Comparison of ENCODE assay signal across 30 cellular contexts in the genomic region with DNA sequence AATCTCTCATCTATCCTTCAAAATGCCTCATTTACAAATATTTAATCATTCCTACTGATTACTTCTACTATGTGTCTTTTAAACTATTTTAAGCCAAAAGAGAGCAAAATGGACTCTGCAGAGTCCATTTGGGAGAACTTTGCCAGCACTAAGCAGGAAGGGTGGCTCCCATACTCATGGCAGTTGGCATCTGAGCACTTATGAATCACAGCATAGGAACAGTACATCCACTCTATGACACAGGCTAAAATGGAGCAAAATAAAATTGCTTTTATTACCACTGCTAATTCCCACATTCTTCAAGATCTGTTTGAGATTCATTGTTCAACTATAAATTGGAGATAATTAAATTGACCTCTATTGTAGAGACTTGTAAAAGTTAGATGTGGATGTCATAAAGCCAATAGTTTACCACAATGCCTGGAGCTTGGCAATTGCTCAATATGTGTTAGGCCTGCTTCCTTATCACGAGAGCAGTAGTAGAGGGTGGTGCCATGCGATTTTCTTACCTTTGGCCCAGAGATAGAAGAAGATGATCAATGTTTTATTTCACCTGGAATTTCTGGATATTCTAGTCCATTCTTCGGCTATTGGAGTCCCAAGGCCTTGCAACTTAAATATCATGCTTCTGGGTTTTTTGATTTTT. TPM values are rescaled to one million over a fixed set of nuclear protein-coding genes. Genes with fewer than 3 reads are reported as not detected.
DNase-seq lines count a peak whose midpoint lies in the region; ATAC-seq, FAIRE-seq and TF ChIP-seq lines count a peak whose summit lies in the region.
"Had no signal": no experiment of that assay in that cellular context is flagged by ENCODE, and none has a peak within 500 bp of the region (broad histone marks: within the 10 kb centered on the region; RNA-seq: fewer than 3 reads in every experiment).

No MANE protein-coding gene starts in this region.

- FAIRE-seq in keratinocyte (lab: Jason Lieb, UNC), result peak; percentile 83
- FAIRE-seq: GM12891, islet of Langerhans, K562, TTC549, urothelium cell line had no signal

- H3K36me3 ChIP-seq in colonic mucosa (no peaks in the 10 kb centered on the region), keratinocyte (ENCODE audit: control insufficient read depth in 2 of 2, extremely low read depth in 1 of 2, insufficient read depth in 2 of 2, low read length in 2 of 2) (no peaks in the 10 kb centered on the region), tibial artery (no peaks in the 10 kb centered on the region)
- H3K36me3 ChIP-seq: brain microvascular endothelial cell had no signal

- no peaks in the 10 kb centered on the region for H3K79me2 ChIP-seq in keratinocyte (ENCODE audit: control insufficient read depth, insufficient read depth, low read length)

- TF ChIP-seq CTCF in colonic mucosa (IDR thresholded peaks at IDR 0.05) (no peak), keratinocyte (optimal IDR thresholded peaks at IDR 0.05 in 1 of 3, IDR thresholded peaks at IDR 0.05 in 1 of 3, conservative IDR thresholded peaks at IDR 0.05 in 1 of 3; ENCODE audit: extremely low read depth in 1 of 3, insufficient read depth in 2 of 3, low read length in 3 of 3) (no peak), tibial artery (IDR thresholded peaks at IDR 0.05) (no peak)

- H3K4me1 ChIP-seq in colonic mucosa (peaks cover 6% of the 10 kb centered on the region), keratinocyte (ENCODE audit: control insufficient read depth, extremely low read depth, insufficient read depth, low read length) (peaks cover 18% of the 10 kb centered on the region), tibial artery (peaks cover 0 to 14% (median 3%) of the 10 kb centered on the region in 4 donors)

- no peaks in the 10 kb centered on the region for H3K27me3 ChIP-seq in colonic mucosa
- H3K27me3 ChIP-seq in keratinocyte (ENCODE audit: control insufficient read depth, extremely low read depth, insufficient read depth, low read length), result no peaks in the 10 kb centered on the region
- no peaks in the 10 kb centered on the region for H3K27me3 ChIP-seq in tibial artery
- H3K27me3 ChIP-seq: brain microvascular endothelial cell had no signal

- ATAC-seq in HG03442 (IDR thresholded peaks at IDR 0.05; ENCODE audit: unreplicated experiment) (no peak), GM21528 (IDR thresholded peaks at IDR 0.05; ENCODE audit: low FRiP score, unreplicated experiment) (no peak)
- ATAC-seq: activated CD8-positive, alpha-beta memory T cell treated with anti-CD3 and anti-CD28 coated beads, Interleukin-2, amount 10 ng/mL, durations not matched to agents 7 days and 5 days; activated naive CD8-positive, alpha-beta T cell treated with anti-CD3 and anti-CD28 coated beads, Interleukin-2, amount 50 U/mL, for 24 hours; activated T-helper 17 cell treated with anti-CD3 and anti-CD28 coated beads, Interleukin-2, amount 50 U/mL, for 72 hours; HCT116; K562 had no signal

- DNase-seq in A172 (ENCODE audit: low spot score), result peak; percentile 33
- DNase-seq in LHCN-M2 (ENCODE audit: low read depth), result peak; percentile 71
- peak; percentile 59 for DNase-seq in colonic mucosa
- DNase-seq in keratinocyte (ENCODE audit: low read depth, low spot score), result no peak
- no peak for DNase-seq in tibial artery
- no peak for DNase-seq in DMS79 (lab: John Stamatoyannopoulos, UW)
- DNase-seq: ACHN; activated CD4-positive, alpha-beta T cell treated with anti-CD3 and anti-CD28 coated beads for 48 hours; activated CD8-positive, alpha-beta memory T cell treated with anti-CD3 and anti-CD28 coated beads, Interleukin-2, amount 10 ng/mL, durations not matched to agents 7 days and 5 days; activated naive CD8-positive, alpha-beta T cell treated with anti-CD3 and anti-CD28 coated beads, Interleukin-2, amount 50 U/mL, for 24 hours; brain microvascular endothelial cell; CD4-positive, CD25-positive, alpha-beta regulatory T cell; DMS 273 treated with DMSO at 0.1 percent for 48 hours; NCI-H1105; NCI-H2107; NCI-H524; Right ventricle myocardium superior; stimulated activated CD4-positive, alpha-beta T cell treated with anti-CD3 and anti-CD28 coated beads, Interleukin-4, amount 100 ng/mL, for 1 hour had no signal

- H2AFZ ChIP-seq in keratinocyte (ENCODE audit: control insufficient read depth, low read length), result peak overlapping the region; percentile 8

- no peaks in the 10 kb centered on the region for H4K20me1 ChIP-seq in keratinocyte (ENCODE audit: control insufficient read depth, extremely low read depth, insufficient read depth, low read length)

- H3K9me1 ChIP-seq in keratinocyte (ENCODE audit: control insufficient read depth, extremely low read depth, insufficient read depth, low read length), result no peaks in the 10 kb centered on the region

- H3K4me3 ChIP-seq in colonic mucosa, result no peak overlapping the region
- H3K4me3 ChIP-seq in keratinocyte (ENCODE audit: control insufficient read depth in 2 of 3, extremely low read depth in 1 of 3, insufficient read depth in 2 of 3, low read depth in 1 of 3, low read length in 3 of 3), result no peak overlapping the region
- H3K4me3 ChIP-seq in tibial artery, result no peak overlapping the region
- H3K4me3 ChIP-seq: K562, smooth muscle cell had no signal

- H3K27ac ChIP-seq in colonic mucosa, result peak overlapping the region; percentile 27
- H3K27ac ChIP-seq in keratinocyte (ENCODE audit: control insufficient read depth, insufficient read depth, low read length), result no peak overlapping the region
- H3K27ac ChIP-seq in tibial artery, result no peak overlapping the region
- H3K27ac ChIP-seq: brain microvascular endothelial cell had no signal

- H3K4me2 ChIP-seq in keratinocyte (ENCODE audit: control insufficient read depth, extremely low read depth, insufficient read depth, low read depth, low read length), result peak overlapping the region; percentile 31
- H3K4me2 ChIP-seq: smooth muscle cell had no signal

- intact Hi-C loops in colonic mucosa (cut with DNase I) (no loop called here), tibial artery (cut with DNase I; ENCODE audit: low total_unique reads) (no loop called here)

- H3K9me3 ChIP-seq in colonic mucosa (no peaks in the 10 kb centered on the region), keratinocyte (ENCODE audit: control insufficient read depth, low read depth, low read length) (no peaks in the 10 kb centered on the region), tibial artery (no peaks in the 10 kb centered on the region)

- H3K9ac ChIP-seq in colonic mucosa (ENCODE audit: low read depth in 2 of 2, low read length in 2 of 2) (no peak overlapping the region), keratinocyte (ENCODE audit: control insufficient read depth, extremely low read depth, insufficient read depth, low read length) (no peak overlapping the region)

- dilution Hi-C loops in keratinocyte (cut with MboI; ENCODE audit: extremely low pct_ligation_motif_present, low sequenced_read_pairs), result no loop called here

RNA-seq across cellular contexts. Expression of gene HPGD, which starts 19.1 kb away (rescaled TPM):
- total RNA-seq in A172 (2014; rRNA removed; shearing (Covaris generic)), result 1.0 and 1.3 TPM in 2 replicates
- total RNA-seq in LHCN-M2 (2014; rRNA removed), result not detected in 2 replicates
- polyA plus RNA-seq in LHCN-M2 (2012), result not detected
- 100 to 1,000 TPM in 1 of 2 donors, 10 to 100 TPM in 1; 62.3 to 159 TPM for total RNA-seq in colonic mucosa
- 0.21 to 0.75 TPM (median 0.45 TPM) in 3 replicates for polyA plus RNA-seq in keratinocyte
- polyA plus RNA-seq in keratinocyte (2011; ENCODE audit: low read depth), result 45.4 TPM
- 0.12 and 0.39 TPM in 2 replicates for polyA plus RNA-seq in keratinocyte (2011; cell fraction: cytosol; rRNA removed)
- polyA plus RNA-seq in keratinocyte (2011; cell fraction: nucleus; rRNA removed), result 0.34 TPM in 1 of 2 replicates, not detected in the other
- polyA plus RNA-seq in keratinocyte (2012; ENCODE audit: low replicate concordance), result 0.34 and 27.5 TPM in 2 replicates
- 1.6 to 1.8 TPM in 2 of 3 replicates, not detected in the other for polyA minus RNA-seq in keratinocyte
- polyA minus RNA-seq in keratinocyte (2011; cell fraction: cytosol; rRNA and poly(A)+ RNA removed), result not detected
- polyA minus RNA-seq in keratinocyte (2011; cell fraction: nucleus; rRNA and poly(A)+ RNA removed), result 1.1 and 1.9 TPM in 2 replicates
- total RNA-seq: dermis microvascular lymphatic vessel endothelial cell, lung microvascular endothelial cell had no signal

Comparison
In these comparisons a context has a peak if more than half of its experiments do, and no peak if none do; other contexts are left out.
1. DNase-seq: peak in A172 (single experiment), LHCN-M2 (single experiment) and colonic mucosa (single experiment); none in keratinocyte (single experiment), tibial artery (0 of 2) and DMS79 (single experiment).
2. RNA of gene HPGD, which starts 19.1 kb away (total RNA-seq): 62.3 to 159 TPM in colonic mucosa; 1.0 to 1.3 TPM in A172 and not detected in LHCN-M2; every median in the first group is over 10 times any median in the second.